1 cellular context compared by ENCODE assay signal in the genomic region with DNA sequence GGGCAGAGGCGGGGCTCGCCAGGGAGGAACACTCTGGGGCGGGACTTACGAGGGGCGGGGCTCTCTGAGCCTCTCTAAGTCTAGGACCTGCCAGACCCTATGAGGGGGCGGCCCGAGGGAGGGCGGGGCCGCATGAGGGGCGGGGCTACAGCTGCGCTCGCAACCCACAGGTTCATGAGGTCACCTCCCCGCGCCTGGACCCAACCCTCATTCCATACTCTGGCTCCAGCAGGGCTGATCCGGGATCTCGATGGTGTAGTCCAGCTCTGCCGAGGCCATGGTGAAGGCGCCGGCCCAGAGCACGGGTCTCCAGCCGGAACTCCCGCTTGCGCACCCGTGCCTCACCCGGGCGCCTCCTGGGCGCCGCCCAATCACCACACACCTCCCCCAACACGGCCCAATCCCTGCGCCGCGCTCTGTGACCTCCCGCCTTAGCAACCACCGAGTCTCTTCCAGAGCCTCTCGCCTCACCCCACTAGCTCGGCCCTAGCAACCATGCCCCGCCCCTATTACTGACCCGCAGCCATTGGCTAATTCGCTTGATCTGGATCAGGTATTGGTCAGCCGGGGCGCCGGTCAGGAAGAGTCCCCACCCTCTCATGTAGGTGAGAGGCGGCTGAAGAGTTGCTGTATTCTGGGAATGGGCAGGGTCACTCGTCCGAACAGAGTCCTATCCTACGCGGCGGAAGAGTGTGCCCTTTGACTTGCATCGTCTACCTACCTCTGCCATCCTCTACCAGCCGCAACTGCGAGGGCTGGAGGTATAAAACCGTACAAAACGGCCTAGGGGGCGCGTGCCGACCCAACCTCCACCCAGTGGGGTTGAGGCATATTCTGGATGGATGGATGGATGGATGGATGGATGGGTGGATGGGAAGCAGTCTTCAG.
TF ChIP-seq lines count a peak whose summit lies in the region.

A gene (plus strand): TSS at position 602 of the 888 bp plus-strand sequence. CDS start 14,984 bp downstream, outside the sequence.
A gene (minus strand): TSS at position 369 of the 888 bp plus-strand sequence. CDS start 90 bp downstream, at position 279.

TF ChIP-seq in GM12878, 131 proteins besides CTCF, POLR2A, EP300 and RAD21 (continued from another document and continues in another):
- TF ChIP-seq, protein P1, sequence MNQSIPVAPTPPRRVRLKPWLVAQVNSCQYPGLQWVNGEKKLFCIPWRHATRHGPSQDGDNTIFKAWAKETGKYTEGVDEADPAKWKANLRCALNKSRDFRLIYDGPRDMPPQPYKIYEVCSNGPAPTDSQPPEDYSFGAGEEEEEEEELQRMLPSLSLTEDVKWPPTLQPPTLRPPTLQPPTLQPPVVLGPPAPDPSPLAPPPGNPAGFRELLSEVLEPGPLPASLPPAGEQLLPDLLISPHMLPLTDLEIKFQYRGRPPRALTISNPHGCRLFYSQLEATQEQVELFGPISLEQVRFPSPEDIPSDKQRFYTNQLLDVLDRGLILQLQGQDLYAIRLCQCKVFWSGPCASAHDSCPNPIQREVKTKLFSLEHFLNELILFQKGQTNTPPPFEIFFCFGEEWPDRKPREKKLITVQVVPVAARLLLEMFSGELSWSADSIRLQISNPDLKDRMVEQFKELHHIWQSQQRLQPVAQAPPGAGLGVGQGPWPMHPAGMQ (IDR thresholded peaks at IDR 0.05; ENCODE audit: borderline replicate concordance), result no peak
- no peak for TF ChIP-seq BRCA1 (IDR thresholded peaks at IDR 0.05; ENCODE audit: low read depth, low read length)
- TF ChIP-seq, protein P2, sequence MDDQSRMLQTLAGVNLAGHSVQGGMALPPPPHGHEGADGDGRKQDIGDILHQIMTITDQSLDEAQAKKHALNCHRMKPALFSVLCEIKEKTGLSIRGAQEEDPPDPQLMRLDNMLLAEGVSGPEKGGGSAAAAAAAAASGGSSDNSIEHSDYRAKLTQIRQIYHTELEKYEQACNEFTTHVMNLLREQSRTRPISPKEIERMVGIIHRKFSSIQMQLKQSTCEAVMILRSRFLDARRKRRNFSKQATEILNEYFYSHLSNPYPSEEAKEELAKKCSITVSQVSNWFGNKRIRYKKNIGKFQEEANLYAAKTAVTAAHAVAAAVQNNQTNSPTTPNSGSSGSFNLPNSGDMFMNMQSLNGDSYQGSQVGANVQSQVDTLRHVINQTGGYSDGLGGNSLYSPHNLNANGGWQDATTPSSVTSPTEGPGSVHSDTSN (IDR thresholded peaks at IDR 0.05; ENCODE audit: insufficient replicate concordance, low read depth, low read length), result peak; percentile 99
- TF ChIP-seq, protein P3, sequence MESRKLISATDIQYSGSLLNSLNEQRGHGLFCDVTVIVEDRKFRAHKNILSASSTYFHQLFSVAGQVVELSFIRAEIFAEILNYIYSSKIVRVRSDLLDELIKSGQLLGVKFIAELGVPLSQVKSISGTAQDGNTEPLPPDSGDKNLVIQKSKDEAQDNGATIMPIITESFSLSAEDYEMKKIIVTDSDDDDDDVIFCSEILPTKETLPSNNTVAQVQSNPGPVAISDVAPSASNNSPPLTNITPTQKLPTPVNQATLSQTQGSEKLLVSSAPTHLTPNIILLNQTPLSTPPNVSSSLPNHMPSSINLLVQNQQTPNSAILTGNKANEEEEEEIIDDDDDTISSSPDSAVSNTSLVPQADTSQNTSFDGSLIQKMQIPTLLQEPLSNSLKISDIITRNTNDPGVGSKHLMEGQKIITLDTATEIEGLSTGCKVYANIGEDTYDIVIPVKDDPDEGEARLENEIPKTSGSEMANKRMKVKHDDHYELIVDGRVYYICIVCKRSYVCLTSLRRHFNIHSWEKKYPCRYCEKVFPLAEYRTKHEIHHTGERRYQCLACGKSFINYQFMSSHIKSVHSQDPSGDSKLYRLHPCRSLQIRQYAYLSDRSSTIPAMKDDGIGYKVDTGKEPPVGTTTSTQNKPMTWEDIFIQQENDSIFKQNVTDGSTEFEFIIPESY (IDR thresholded peaks at IDR 0.05), result peak; percentile 64; the same call in 1 of the 2 replicates
- TF ChIP-seq PAX5 (IDR thresholded peaks at IDR 0.05; ENCODE audit: borderline replicate concordance, low read depth, low read length), result 0 out of 2 replicates have a peak, but pooled peaks have one; percentile 35
- TF ChIP-seq ZSCAN29 (IDR thresholded peaks at IDR 0.05), result no peak
- no peak for TF ChIP-seq RB1 (IDR thresholded peaks at IDR 0.05; ENCODE audit: borderline replicate concordance)
- TF ChIP-seq STAT1 (conservative IDR thresholded peaks at IDR 0.05), result peak; percentile 80; the same call in 1 of the 2 replicates
- TF ChIP-seq ZZZ3 (IDR thresholded peaks at IDR 0.05; ENCODE audit: control insufficient read depth, insufficient read length, low read depth), result no peak
- peak; percentile 55 for TF ChIP-seq NRF1 (conservative IDR thresholded peaks at IDR 0.05; ENCODE audit: low read depth, low read length)
- no peak for TF ChIP-seq SREBF1 (IDR thresholded peaks at IDR 0.05; ENCODE audit: low read length)
- no peak for TF ChIP-seq RCOR1 (conservative IDR thresholded peaks at IDR 0.05; ENCODE audit: low read depth, low read length)
- TF ChIP-seq NR2C2 (IDR thresholded peaks at IDR 0.05; ENCODE audit: borderline replicate concordance, control insufficient read depth, insufficient read length, low read depth), result no peak
- peak; percentile 96 for TF ChIP-seq CHD2 (IDR thresholded peaks at IDR 0.05; ENCODE audit: borderline replicate concordance, low read depth, low read length)
- TF ChIP-seq SP1 (IDR thresholded peaks at IDR 0.05; ENCODE audit: low read depth, low read length), result peak; percentile 99
- no peak for TF ChIP-seq HDAC2 (IDR thresholded peaks at IDR 0.05)
- 0 out of 2 replicates have a peak, but pooled peaks have one; percentile 44 for TF ChIP-seq IKZF1 (conservative IDR thresholded peaks at IDR 0.05)
- no peak for TF ChIP-seq TARDBP (IDR thresholded peaks at IDR 0.05; ENCODE audit: borderline replicate concordance)
- no peak for TF ChIP-seq YBX1 (IDR thresholded peaks at IDR 0.05)
- TF ChIP-seq, protein P4, sequence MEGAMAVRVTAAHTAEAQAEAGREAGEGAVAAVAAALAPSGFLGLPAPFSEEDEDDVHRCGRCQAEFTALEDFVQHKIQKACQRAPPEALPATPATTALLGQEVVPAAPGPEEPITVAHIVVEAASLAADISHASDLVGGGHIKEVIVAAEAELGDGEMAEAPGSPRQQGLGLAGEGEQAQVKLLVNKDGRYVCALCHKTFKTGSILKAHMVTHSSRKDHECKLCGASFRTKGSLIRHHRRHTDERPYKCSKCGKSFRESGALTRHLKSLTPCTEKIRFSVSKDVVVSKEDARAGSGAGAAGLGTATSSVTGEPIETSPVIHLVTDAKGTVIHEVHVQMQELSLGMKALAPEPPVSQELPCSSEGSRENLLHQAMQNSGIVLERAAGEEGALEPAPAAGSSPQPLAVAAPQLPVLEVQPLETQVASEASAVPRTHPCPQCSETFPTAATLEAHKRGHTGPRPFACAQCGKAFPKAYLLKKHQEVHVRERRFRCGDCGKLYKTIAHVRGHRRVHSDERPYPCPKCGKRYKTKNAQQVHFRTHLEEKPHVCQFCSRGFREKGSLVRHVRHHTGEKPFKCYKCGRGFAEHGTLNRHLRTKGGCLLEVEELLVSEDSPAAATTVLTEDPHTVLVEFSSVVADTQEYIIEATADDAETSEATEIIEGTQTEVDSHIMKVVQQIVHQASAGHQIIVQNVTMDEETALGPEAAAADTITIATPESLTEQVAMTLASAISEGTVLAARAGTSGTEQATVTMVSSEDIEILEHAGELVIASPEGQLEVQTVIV (IDR thresholded peaks at IDR 0.05; ENCODE audit: borderline replicate concordance, partially characterized antibody), result peak; percentile 85
- TF ChIP-seq CHD4 (IDR thresholded peaks at IDR 0.05), result no peak
- no peak for TF ChIP-seq SMC3 (IDR thresholded peaks at IDR 0.05; ENCODE audit: borderline replicate concordance, low read length)
- TF ChIP-seq CBX5 (IDR thresholded peaks at IDR 0.05; ENCODE audit: low read depth), result no peak
- TF ChIP-seq RBBP5 (conservative IDR thresholded peaks at IDR 0.05), result no peak
- TF ChIP-seq, protein P5, sequence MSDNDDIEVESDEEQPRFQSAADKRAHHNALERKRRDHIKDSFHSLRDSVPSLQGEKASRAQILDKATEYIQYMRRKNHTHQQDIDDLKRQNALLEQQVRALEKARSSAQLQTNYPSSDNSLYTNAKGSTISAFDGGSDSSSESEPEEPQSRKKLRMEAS (IDR thresholded peaks at IDR 0.05; ENCODE audit: low read depth, low read length), result peak; percentile 49
- no peak; the same call in 1 of the 2 replicates for TF ChIP-seq NFYA (IDR thresholded peaks at IDR 0.05; ENCODE audit: borderline replicate concordance, low read depth, low read length)
- TF ChIP-seq POLR2AphosphoS2 (IDR thresholded peaks at IDR 0.05; ENCODE audit: low read depth, low read length), result peak; percentile 41; the same call in 1 of the 2 replicates
- peak; percentile 97 for TF ChIP-seq NR2F1 (conservative IDR thresholded peaks at IDR 0.05)
- peak; percentile 88; the same call in 1 of the 2 replicates for TF ChIP-seq HDGF (IDR thresholded peaks at IDR 0.05)
- 0 out of 2 replicates have a peak, but pooled peaks have one; percentile 75 for TF ChIP-seq NBN (IDR thresholded peaks at IDR 0.05)
- peak; percentile 92 for TF ChIP-seq RFX5 (IDR thresholded peaks at IDR 0.05; ENCODE audit: low read depth, low read length)
- TF ChIP-seq RELA (IDR thresholded peaks at IDR 0.05; ENCODE audit: borderline replicate concordance, partially characterized antibody), result peak; percentile 25
- TF ChIP-seq RAD51 (IDR thresholded peaks at IDR 0.05), result no peak
- TF ChIP-seq SUZ12 (IDR thresholded peaks at IDR 0.05; ENCODE audit: unreplicated experiment), result no peak
- TF ChIP-seq SIN3A (IDR thresholded peaks at IDR 0.05; ENCODE audit: low read depth, low read length), result peak; percentile 43; the same call in 1 of the 2 replicates
- TF ChIP-seq, protein P6, sequence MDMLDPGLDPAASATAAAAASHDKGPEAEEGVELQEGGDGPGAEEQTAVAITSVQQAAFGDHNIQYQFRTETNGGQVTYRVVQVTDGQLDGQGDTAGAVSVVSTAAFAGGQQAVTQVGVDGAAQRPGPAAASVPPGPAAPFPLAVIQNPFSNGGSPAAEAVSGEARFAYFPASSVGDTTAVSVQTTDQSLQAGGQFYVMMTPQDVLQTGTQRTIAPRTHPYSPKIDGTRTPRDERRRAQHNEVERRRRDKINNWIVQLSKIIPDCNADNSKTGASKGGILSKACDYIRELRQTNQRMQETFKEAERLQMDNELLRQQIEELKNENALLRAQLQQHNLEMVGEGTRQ (IDR thresholded peaks at IDR 0.05; ENCODE audit: borderline replicate concordance, low read depth, low read length), result no peak
- TF ChIP-seq, protein P7, sequence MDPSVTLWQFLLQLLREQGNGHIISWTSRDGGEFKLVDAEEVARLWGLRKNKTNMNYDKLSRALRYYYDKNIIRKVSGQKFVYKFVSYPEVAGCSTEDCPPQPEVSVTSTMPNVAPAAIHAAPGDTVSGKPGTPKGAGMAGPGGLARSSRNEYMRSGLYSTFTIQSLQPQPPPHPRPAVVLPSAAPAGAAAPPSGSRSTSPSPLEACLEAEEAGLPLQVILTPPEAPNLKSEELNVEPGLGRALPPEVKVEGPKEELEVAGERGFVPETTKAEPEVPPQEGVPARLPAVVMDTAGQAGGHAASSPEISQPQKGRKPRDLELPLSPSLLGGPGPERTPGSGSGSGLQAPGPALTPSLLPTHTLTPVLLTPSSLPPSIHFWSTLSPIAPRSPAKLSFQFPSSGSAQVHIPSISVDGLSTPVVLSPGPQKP (IDR thresholded peaks at IDR 0.05; ENCODE audit: low read depth, low read length), result peak; percentile 49; the same call in 1 of the 2 replicates
- TF ChIP-seq, protein P8, sequence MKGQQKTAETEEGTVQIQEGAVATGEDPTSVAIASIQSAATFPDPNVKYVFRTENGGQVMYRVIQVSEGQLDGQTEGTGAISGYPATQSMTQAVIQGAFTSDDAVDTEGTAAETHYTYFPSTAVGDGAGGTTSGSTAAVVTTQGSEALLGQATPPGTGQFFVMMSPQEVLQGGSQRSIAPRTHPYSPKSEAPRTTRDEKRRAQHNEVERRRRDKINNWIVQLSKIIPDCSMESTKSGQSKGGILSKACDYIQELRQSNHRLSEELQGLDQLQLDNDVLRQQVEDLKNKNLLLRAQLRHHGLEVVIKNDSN (IDR thresholded peaks at IDR 0.05; ENCODE audit: borderline replicate concordance, extremely low read length, insufficient read depth, low read depth, low read length), result no peak
- TF ChIP-seq MXI1 (IDR thresholded peaks at IDR 0.05; ENCODE audit: low read depth, low read length), result peak; percentile 94
- TF ChIP-seq HCFC1 (IDR thresholded peaks at IDR 0.05; ENCODE audit: low read length), result peak; percentile 36; the same call in 1 of the 2 replicates
- TF ChIP-seq EED (IDR thresholded peaks at IDR 0.05; ENCODE audit: low read depth), result no peak
- TF ChIP-seq ZNF207 (IDR thresholded peaks at IDR 0.05; ENCODE audit: borderline replicate concordance), result no peak
- TF ChIP-seq CREB1 (IDR thresholded peaks at IDR 0.05; ENCODE audit: low read depth), result peak; percentile 61
- TF ChIP-seq, protein P9, sequence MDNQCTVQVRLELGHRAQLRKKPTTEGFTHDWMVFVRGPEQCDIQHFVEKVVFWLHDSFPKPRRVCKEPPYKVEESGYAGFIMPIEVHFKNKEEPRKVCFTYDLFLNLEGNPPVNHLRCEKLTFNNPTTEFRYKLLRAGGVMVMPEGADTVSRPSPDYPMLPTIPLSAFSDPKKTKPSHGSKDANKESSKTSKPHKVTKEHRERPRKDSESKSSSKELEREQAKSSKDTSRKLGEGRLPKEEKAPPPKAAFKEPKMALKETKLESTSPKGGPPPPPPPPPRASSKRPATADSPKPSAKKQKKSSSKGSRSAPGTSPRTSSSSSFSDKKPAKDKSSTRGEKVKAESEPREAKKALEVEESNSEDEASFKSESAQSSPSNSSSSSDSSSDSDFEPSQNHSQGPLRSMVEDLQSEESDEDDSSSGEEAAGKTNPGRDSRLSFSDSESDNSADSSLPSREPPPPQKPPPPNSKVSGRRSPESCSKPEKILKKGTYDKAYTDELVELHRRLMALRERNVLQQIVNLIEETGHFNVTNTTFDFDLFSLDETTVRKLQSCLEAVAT (IDR thresholded peaks at IDR 0.05), result peak; percentile 98
- TF ChIP-seq ZNF274 (IDR thresholded peaks at IDR 0.05; ENCODE audit: insufficient read depth, insufficient read length), result no peak
- TF ChIP-seq TBL1XR1 (IDR thresholded peaks at IDR 0.05; ENCODE audit: low read depth, low read length), result 0 out of 2 replicates have a peak, but pooled peaks have one; percentile 29
- TF ChIP-seq SPI1 (IDR thresholded peaks at IDR 0.05; ENCODE audit: borderline replicate concordance, insufficient read depth, low read depth, low read length), result peak; percentile 29; the same call in 1 of the 2 replicates
- peak; percentile 88 for TF ChIP-seq KLF5 (IDR thresholded peaks at IDR 0.05; ENCODE audit: partially characterized antibody)
- no peak for TF ChIP-seq ZNF217 (IDR thresholded peaks at IDR 0.05)
- TF ChIP-seq TAF1 (IDR thresholded peaks at IDR 0.05; ENCODE audit: borderline replicate concordance, low read depth, low read length), result 0 out of 2 replicates have a peak, but pooled peaks have one; percentile 13
- peak; percentile 98 for TF ChIP-seq DPF2 (IDR thresholded peaks at IDR 0.05)
- no peak for TF ChIP-seq MEF2A (IDR thresholded peaks at IDR 0.05; ENCODE audit: insufficient read depth, low read depth, low read length)
- no peak for TF ChIP-seq FOXK2 (IDR thresholded peaks at IDR 0.05)
